Comparison of ENCODE assay signal across 24 cellular contexts in the genomic region with DNA sequence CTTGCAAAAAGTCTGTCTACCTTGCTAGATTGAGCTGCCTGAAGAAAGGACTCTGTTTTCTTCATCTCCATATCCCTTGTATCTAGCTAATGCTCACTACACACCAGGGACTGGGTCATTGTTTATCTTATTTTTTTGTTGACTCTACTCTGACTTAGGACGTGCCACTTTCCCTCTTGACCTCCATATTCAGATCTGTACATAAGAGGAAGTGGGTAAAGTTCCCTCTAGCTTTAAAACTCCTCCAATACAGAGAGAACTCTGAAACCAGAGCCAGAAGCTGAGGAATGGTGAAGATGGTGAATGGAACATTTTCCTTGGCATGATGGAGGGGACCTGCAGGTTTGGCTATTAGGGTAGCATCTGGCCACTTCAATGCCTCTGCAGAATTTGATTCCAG.
"Had no signal": no experiment of that assay in that cellular context is flagged by ENCODE, and none has a peak within 500 bp of the region (broad histone marks: within the 10 kb centered on the region; RNA-seq: fewer than 3 reads in every experiment).

No MANE protein-coding gene starts in this region.

- H3K9me3 ChIP-seq: mucosa of descending colon, ovary, right atrium auricular region, right lobe of liver, testis, thyroid gland, transverse colon, vagina had no signal

- DNase-seq: islet precursor cell; left ventricle myocardium inferior; midbrain; mucosa of descending colon; naive thymus-derived CD4-positive, alpha-beta T cell; ovary; right lobe of liver; stimulated activated CD4-positive, alpha-beta T cell treated with anti-CD3 and anti-CD28 coated beads, Interleukin-15, amount 100 ng/mL, for 24 hours; stimulated activated CD4-positive, alpha-beta T cell treated with anti-CD3 and anti-CD28 coated beads, Interleukin-2, amount 100 ng/mL, for 24 hours; stimulated activated CD4-positive, alpha-beta T cell treated with anti-CD3 and anti-CD28 coated beads, Interleukin-4, amount 100 ng/mL, for 1 hour; stimulated activated naive B cell treated with anti-CD40 and anti-IgM and Interleukin-4, amounts not matched to agents 10 μg/mL and 1 μg/mL and 100 μg/mL, for 72 hours; stimulated activated naive CD8-positive, alpha-beta T cell treated with anti-CD3 and anti-CD28 coated beads, Interleukin-15, Interleukin-2, amounts not matched to agents 100 U/mL and 50 U/mL, for 24 hours; stomach; testis; thyroid gland; transverse colon had no signal

- H3K4me1 Mint-ChIP-seq: memory B cell; naive thymus-derived CD4-positive, alpha-beta T cell; stimulated activated naive B cell treated with anti-CD40 and anti-IgM and Interleukin-4, amounts not matched to agents 10 μg/mL and 1 μg/mL and 100 μg/mL, for 72 hours had no signal

- H3K27me3 Mint-ChIP-seq: memory B cell; naive thymus-derived CD4-positive, alpha-beta T cell; natural killer cell treated with Interleukin-12 subunit alpha and Interleukin-12 subunit beta and Interleukin-15 and Interleukin-18, amount 100 ng/mL, for 72 hours; progenitor cell of endocrine pancreas had no signal

- H3K4me2 ChIP-seq: smooth muscle cell had no signal

- H3K36me3 Mint-ChIP-seq: memory B cell; naive thymus-derived CD4-positive, alpha-beta T cell; natural killer cell treated with Interleukin-12 subunit alpha and Interleukin-12 subunit beta and Interleukin-15 and Interleukin-18, amount 100 ng/mL, for 72 hours; stimulated activated naive B cell treated with anti-CD40 and anti-IgM and Interleukin-4, amounts not matched to agents 10 μg/mL and 1 μg/mL and 100 μg/mL, for 72 hours had no signal

- H3K4me3 Mint-ChIP-seq: memory B cell; naive thymus-derived CD4-positive, alpha-beta T cell; natural killer cell treated with Interleukin-12 subunit alpha and Interleukin-12 subunit beta and Interleukin-15 and Interleukin-18, amount 100 ng/mL, for 72 hours; stimulated activated naive B cell treated with anti-CD40 and anti-IgM and Interleukin-4, amounts not matched to agents 10 μg/mL and 1 μg/mL and 100 μg/mL, for 72 hours had no signal

- H3K27ac ChIP-seq: left ventricle myocardium inferior, ovary, right atrium auricular region, right lobe of liver, stomach, testis, thyroid gland, transverse colon, upper lobe of left lung, vagina had no signal

- H3K4me1 ChIP-seq: left ventricle myocardium inferior, right atrium auricular region, right lobe of liver, stomach, testis, thyroid gland, transverse colon, upper lobe of left lung, vagina had no signal

- ATAC-seq: mucosa of descending colon; naive thymus-derived CD4-positive, alpha-beta T cell; natural killer cell treated with Interleukin-12 subunit alpha and Interleukin-12 subunit beta and Interleukin-15 and Interleukin-18, amount 100 ng/mL, for 72 hours; right lobe of liver; stimulated activated naive B cell treated with anti-CD40 and anti-IgM and Interleukin-4, amounts not matched to agents 10 μg/mL and 1 μg/mL and 100 μg/mL, for 72 hours; stimulated activated naive CD8-positive, alpha-beta T cell treated with anti-CD3 and anti-CD28 coated beads, Interleukin-15, Interleukin-2, amounts not matched to agents 100 U/mL and 50 U/mL, for 24 hours had no signal

- H3K27me3 ChIP-seq: ovary, right atrium auricular region, right lobe of liver, stomach, testis, thyroid gland, transverse colon, upper lobe of left lung, vagina had no signal

- H3K27ac Mint-ChIP-seq: memory B cell; naive thymus-derived CD4-positive, alpha-beta T cell; natural killer cell treated with Interleukin-12 subunit alpha and Interleukin-12 subunit beta and Interleukin-15 and Interleukin-18, amount 100 ng/mL, for 72 hours; progenitor cell of endocrine pancreas; stimulated activated naive B cell treated with anti-CD40 and anti-IgM and Interleukin-4, amounts not matched to agents 10 μg/mL and 1 μg/mL and 100 μg/mL, for 72 hours had no signal

- H3K4me3 ChIP-seq: left ventricle myocardium inferior, lung, mucosa of descending colon, ovary, right atrium auricular region, right lobe of liver, smooth muscle cell, stomach, testis, thyroid gland, transverse colon, upper lobe of left lung, vagina had no signal

- H3K36me3 ChIP-seq: left ventricle myocardium inferior, ovary, right atrium auricular region, right lobe of liver, stomach, thyroid gland, transverse colon, upper lobe of left lung, vagina had no signal
